In genomic region chr5:115402092-115402491, GRCh38 we compare ENCODE assay signal across 18 cellular contexts.
"Had no signal": no experiment of that assay in that cellular context is flagged by ENCODE, and none has a peak within 500 bp of the region (broad histone marks: within the 10 kb centered on the region; RNA-seq: fewer than 3 reads in every experiment).

No MANE protein-coding gene starts in this region.

- H3K27ac Mint-ChIP-seq: endodermal cell; naive thymus-derived CD4-positive, alpha-beta T cell; nephron progenitor cell had no signal

- H3K27ac ChIP-seq: coronary artery, heart left ventricle, ovary, right atrium auricular region, sigmoid colon, skin epidermis had no signal

- H3K4me3 Mint-ChIP-seq: endodermal cell; naive thymus-derived CD4-positive, alpha-beta T cell; nephron progenitor cell had no signal

- DNase-seq: effector CD4-positive, alpha-beta T cell; endodermal cell; erythroblast; foreskin melanocyte; hippocampal formation; left colon; left ventricle myocardium superior; naive thymus-derived CD4-positive, alpha-beta T cell; nephron progenitor cell; ovary; sigmoid colon; stimulated activated CD4-positive, alpha-beta T cell treated with anti-CD3 and anti-CD28 coated beads, Interleukin-2, amount 100 ng/mL, for 48 hours; stimulated activated naive CD8-positive, alpha-beta T cell treated with anti-CD3 and anti-CD28 coated beads, Interleukin-15, Interleukin-2, amounts not matched to agents 100 U/mL and 50 U/mL, for 24 hours had no signal

- H3K4me1 ChIP-seq: heart left ventricle, right atrium auricular region, sigmoid colon had no signal

- H3K4me3 ChIP-seq: coronary artery, heart left ventricle, ovary, right atrium auricular region, sigmoid colon, skin epidermis, tibial nerve had no signal

- H3K4me1 Mint-ChIP-seq: endodermal cell; naive thymus-derived CD4-positive, alpha-beta T cell; nephron progenitor cell had no signal

- H3K9me3 ChIP-seq: heart left ventricle, ovary, right atrium auricular region, sigmoid colon, tibial nerve had no signal

- H3K27me3 ChIP-seq: heart left ventricle, ovary, right atrium auricular region, sigmoid colon, tibial nerve had no signal

- H3K36me3 ChIP-seq: heart left ventricle, ovary, right atrium auricular region, sigmoid colon, tibial nerve had no signal

- H3K9me3 Mint-ChIP-seq: endodermal cell had no signal
